ENCODE assay signal across 8 cellular contexts in genomic region chr17:39621523-39622379, GRCh38. TPM values are rescaled to one million over a fixed set of nuclear protein-coding genes. Genes with fewer than 3 reads are reported as not detected.
DNase-seq lines count a peak whose midpoint lies in the region; ATAC-seq and TF ChIP-seq lines count a peak whose summit lies in the region.

No MANE protein-coding gene starts in this region.

- peaks cover 0 to 35% of the 10 kb centered on the region in 2 donors for H3K4me1 ChIP-seq in left lung

- H3K27me3 ChIP-seq in left lung, result peaks cover 5 to 62% of the 10 kb centered on the region in 2 donors

- H3K4me3 Mint-ChIP-seq in activated CD4-positive, alpha-beta T cell treated with anti-CD3 and anti-CD28 coated beads for 36 hours, result peak overlapping the region; percentile 62

- H3K27ac ChIP-seq in left lung, result peak overlapping the region in 1 of 2 donors; percentile 8

- CTCF ChIA-PET in activated CD4-positive, alpha-beta T cell treated with anti-CD3 and anti-CD28 coated beads for 36 hours (lab: Charles Lee), result interaction anchor here (0.5 to 10.2 kb wide), 75 partner anchors 9 to 950 kb away, joined by 3 to 181 read pairs (median 4); partner anchors contain the start of genes CSF3, IKZF3, MIEN1 and NEUROD2

- H3K27me3 Mint-ChIP-seq in activated CD4-positive, alpha-beta T cell treated with anti-CD3 and anti-CD28 coated beads for 36 hours, result peaks cover 18% of the 10 kb centered on the region

- peak overlapping the region; percentile 91 for H3K27ac Mint-ChIP-seq in activated CD4-positive, alpha-beta T cell treated with anti-CD3 and anti-CD28 coated beads for 36 hours

- intact Hi-C loops in activated CD4-positive, alpha-beta T cell treated with anti-CD3 and anti-CD28 coated beads for 36 hours (cut with DNase I, micrococcal nuclease), result loop anchor here (1.0 to 10.0 kb wide), 12 partner anchors 16 to 417 kb away; partner anchors contain the start of genes IKZF3 (in 2 of the 2), PSMD3 (in 2 of the 2), STARD3 (in 2 of the 2) and MIEN1 (in 1 of the 2)
- intact Hi-C loops in left lung (cut with DNase I), result loop anchor here in 1 of 2 donors (5.0 kb wide), 1 partner anchor 74 kb away; no protein-coding TSS in a partner anchor

- DNase-seq in NCI-H460 (ENCODE audit: extremely low read depth, low read depth) (peak; percentile 84), cerebellar cortex (ENCODE audit: low spot score) (peak; percentile 91), left lung (peak; percentile 87 to 96)
- DNase-seq in activated CD4-positive, alpha-beta T cell treated with anti-CD3 and anti-CD28 coated beads for 36 hours, result peak; percentile 91
- DNase-seq in stimulated activated CD4-positive, alpha-beta T cell treated with anti-CD3 and anti-CD28 coated beads, Interleukin-4, amount 100 ng/mL, for 24 hours, result peak; percentile 89

- no peaks in the 10 kb centered on the region for H3K36me3 ChIP-seq in left lung

- H3K9me3 ChIP-seq in left lung, result no peaks in the 10 kb centered on the region

- POLR2A ChIA-PET in activated CD4-positive, alpha-beta T cell treated with anti-CD3 and anti-CD28 coated beads for 36 hours (lab: Charles Lee), result no interaction called here

- TF ChIP-seq CTCF in GM12801 (IDR thresholded peaks at IDR 0.05; ENCODE audit: extremely low read depth, insufficient read length), result peak; percentile 100
- peak; percentile 99 to 100 for TF ChIP-seq CTCF in left lung (IDR thresholded peaks at IDR 0.05)

- no peaks in the 10 kb centered on the region for H3K9me3 Mint-ChIP-seq in activated CD4-positive, alpha-beta T cell treated with anti-CD3 and anti-CD28 coated beads for 36 hours (ENCODE audit: low read depth)

- no peaks in the 10 kb centered on the region for H3K36me3 Mint-ChIP-seq in activated CD4-positive, alpha-beta T cell treated with anti-CD3 and anti-CD28 coated beads for 36 hours (ENCODE audit: low read depth)

- ATAC-seq in HG03108 (IDR thresholded peaks at IDR 0.05; ENCODE audit: unreplicated experiment), result peak; percentile 44
- peak; percentile 68 for ATAC-seq in activated CD4-positive, alpha-beta T cell treated with anti-CD3 and anti-CD28 coated beads for 36 hours
- peak; percentile 88 for ATAC-seq in left lung
- no peak for ATAC-seq in HG03354 (IDR thresholded peaks at IDR 0.05; ENCODE audit: poor library complexity, severe bottlenecking, unreplicated experiment)

- H3K4me3 ChIP-seq in left lung, result no peak overlapping the region

- peaks cover 26% of the 10 kb centered on the region for H3K4me1 Mint-ChIP-seq in activated CD4-positive, alpha-beta T cell treated with anti-CD3 and anti-CD28 coated beads for 36 hours

RNA-seq across cellular contexts. Expression of gene PPP1R1B, which starts 5.0 kb away (rescaled TPM):
- total RNA-seq in NCI-H460 (2014; rRNA removed; shearing (Covaris generic)), result 0.05 TPM in 1 of 2 replicates, not detected in the other
- not detected in 2 replicates for polyA plus RNA-seq in NCI-H460 (2014; cell fraction: nucleus; rRNA removed)
- total RNA-seq in activated CD4-positive, alpha-beta T cell treated with anti-CD3 and anti-CD28 coated beads for 36 hours, result under 1 TPM in 1 of 2 experiments, not detected in 1; 0.18 TPM
- 10 to 100 TPM; 10.6 to 29.7 TPM for total RNA-seq in left lung

RNA-seq across cellular contexts. Expression of gene NEUROD2, which starts 14.0 kb away (rescaled TPM):
- not detected in 2 replicates for total RNA-seq in NCI-H460 (2014; rRNA removed; shearing (Covaris generic))
- polyA plus RNA-seq in NCI-H460 (2014; cell fraction: nucleus; rRNA removed), result not detected in 2 replicates
- not detected for total RNA-seq in activated CD4-positive, alpha-beta T cell treated with anti-CD3 and anti-CD28 coated beads for 36 hours
- not detected for total RNA-seq in left lung

RNA-seq across cellular contexts. Expression of gene STARD3, which starts 15.2 kb away (rescaled TPM):
- 33.2 and 41.1 TPM in 2 replicates for total RNA-seq in NCI-H460 (2014; rRNA removed; shearing (Covaris generic))
- 86.2 and 131 TPM in 2 replicates for polyA plus RNA-seq in NCI-H460 (2014; cell fraction: nucleus; rRNA removed)
- 10 to 100 TPM; 46.8 to 77.9 TPM for total RNA-seq in activated CD4-positive, alpha-beta T cell treated with anti-CD3 and anti-CD28 coated beads for 36 hours
- total RNA-seq in left lung, result 10 to 100 TPM; 57.2 to 66.1 TPM

RNA-seq across cellular contexts. Expression of gene TCAP, which starts 43.4 kb away (rescaled TPM):
- total RNA-seq in NCI-H460 (2014; rRNA removed; shearing (Covaris generic)), result 0.63 and 1.1 TPM in 2 replicates
- polyA plus RNA-seq in NCI-H460 (2014; cell fraction: nucleus; rRNA removed), result 2.1 and 8.7 TPM in 2 replicates
- total RNA-seq in activated CD4-positive, alpha-beta T cell treated with anti-CD3 and anti-CD28 coated beads for 36 hours, result under 1 TPM; 0.82 to 0.95 TPM
- total RNA-seq in left lung, result 1 to 10 TPM; 2.0 to 2.6 TPM

RNA-seq across cellular contexts. Expression of gene PNMT, which starts 46.5 kb away (rescaled TPM):
- total RNA-seq in NCI-H460 (2014; rRNA removed; shearing (Covaris generic)), result not detected in 2 replicates
- not detected in 2 replicates for polyA plus RNA-seq in NCI-H460 (2014; cell fraction: nucleus; rRNA removed)
- not detected for total RNA-seq in activated CD4-positive, alpha-beta T cell treated with anti-CD3 and anti-CD28 coated beads for 36 hours
- under 1 TPM; 0.38 to 0.58 TPM for total RNA-seq in left lung

Comparison
In these comparisons a context has a peak if more than half of its experiments do, and no peak if none do; other contexts are left out.
1. RNA of gene PPP1R1B, which starts 5.0 kb away (total RNA-seq): 10.6 to 29.7 TPM in left lung; 0.18 TPM in activated CD4-positive, alpha-beta T cell treated with anti-CD3 and anti-CD28 coated beads for 36 hours and 0.05 TPM in NCI-H460; every median in the first group is over 4 times any median in the second.
2. Peak in every context shown above with its lines, with median percentiles within 50 percentile points of each other: DNase-seq.